In genomic region chr12:122880668-122881067, GRCh38 we compare ENCODE assay signal across 8 cellular contexts. TPM values are rescaled to one million over a fixed set of nuclear protein-coding genes. Genes with fewer than 3 reads are reported as not detected.
DNase-seq lines count a peak whose midpoint lies in the region; ATAC-seq and TF ChIP-seq lines count a peak whose summit lies in the region.

No MANE protein-coding gene starts in this region.

- H3K4me1 ChIP-seq in heart right ventricle (peaks cover 8 to 96% (median 93%) of the 10 kb centered on the region in 9 donors), skeletal muscle satellite cell (ENCODE audit: control insufficient read depth, insufficient read depth, low read length) (peaks cover 32% of the 10 kb centered on the region)

- peaks cover 19% of the 10 kb centered on the region for H3K4me1 Mint-ChIP-seq in WTC11

- H3K27me3 ChIP-seq in HL-60 (ENCODE audit: insufficient read depth, poor library complexity, severe bottlenecking) = no peaks in the 10 kb centered on the region
- H3K27me3 ChIP-seq in heart right ventricle = no peaks in the 10 kb centered on the region
- H3K27me3 ChIP-seq in skeletal muscle satellite cell (ENCODE audit: control insufficient read depth, insufficient read depth, low read length) = no peaks in the 10 kb centered on the region

- peak overlapping the region; percentile 29 for H3K4me2 ChIP-seq in skeletal muscle satellite cell (ENCODE audit: low read length)

- peak; percentile 95 for ATAC-seq in WTC11
- peak; percentile 36 to 77 (median 60) for ATAC-seq in heart right ventricle
- ATAC-seq in GM21528 (IDR thresholded peaks at IDR 0.05; ENCODE audit: low FRiP score, unreplicated experiment) = no peak
- ATAC-seq in HG02884 (IDR thresholded peaks at IDR 0.05; ENCODE audit: unreplicated experiment) = no peak
- no peak for ATAC-seq in HG02981 (IDR thresholded peaks at IDR 0.05; ENCODE audit: unreplicated experiment)

- DNase-seq in CD1c-positive myeloid dendritic cell (ENCODE audit: extremely low spot score) (peak; percentile 34), HL-60 (ENCODE audit: low read depth in 1 of 2, low spot score in 1 of 2) (no peak), WTC11 (ENCODE audit: low spot score) (no peak), heart right ventricle (no peak)

- H3K27me3 Mint-ChIP-seq in WTC11 (ENCODE audit: low read depth) = peaks cover 96% of the 10 kb centered on the region

- POLR2A ChIA-PET in WTC11 (lab: Charles Lee) = no interaction called here

- H3K36me3 Mint-ChIP-seq in WTC11 = no peaks in the 10 kb centered on the region; the same call in 1 of the 2 replicates

- no peaks in the 10 kb centered on the region for H3K9me3 Mint-ChIP-seq in WTC11

- H3K27ac Mint-ChIP-seq in WTC11 = no peak overlapping the region

- H3K36me3 ChIP-seq in heart right ventricle (peaks cover 0 to 13% (median 0%) of the 10 kb centered on the region in 9 donors), skeletal muscle satellite cell (ENCODE audit: insufficient read depth, low read length) (peaks cover 3% of the 10 kb centered on the region)

- peak overlapping the region; percentile 5 for H3K9ac ChIP-seq in skeletal muscle satellite cell (ENCODE audit: low read depth, low read length)

- H3K4me3 Mint-ChIP-seq in WTC11 = no peak overlapping the region

- H3K27ac ChIP-seq in HL-60 (replicated peaks) = no peak overlapping the region
- peak overlapping the region in 5 of 10 donors; percentile 3 to 50 (median 30) for H3K27ac ChIP-seq in heart right ventricle

- no peak overlapping the region for H3K4me3 ChIP-seq in HL-60 (replicated peaks; ENCODE audit: insufficient read depth, low read length)
- H3K4me3 ChIP-seq in heart right ventricle = no peak overlapping the region
- peak overlapping the region; percentile 3 for H3K4me3 ChIP-seq in skeletal muscle satellite cell (ENCODE audit: low read length)

- H3K9me3 ChIP-seq in heart right ventricle = no peaks in the 10 kb centered on the region
- H3K9me3 ChIP-seq in skeletal muscle satellite cell (replicated peaks; ENCODE audit: low read length) = no peaks in the 10 kb centered on the region

- CTCF ChIA-PET in WTC11 (lab: Charles Lee) = interaction anchor here (0.6 to 1.7 kb wide), 8 partner anchors 9 to 431 kb away, joined by 3 to 6 read pairs (median 4); no protein-coding TSS in a partner anchor

- intact Hi-C loops in heart right ventricle (cut with DNase I) = no loop called here

- 42 to 45% methylated on average over 8 of the region's 8 CpGs for WGBS in heart right ventricle, 2 donors

- TF ChIP-seq CTCF in HL-60 (IDR thresholded peaks at IDR 0.05; ENCODE audit: insufficient read depth, low read length) (peak; percentile 2), WTC11 (IDR thresholded peaks at IDR 0.05) (no peak), heart right ventricle (IDR thresholded peaks at IDR 0.05) (peak in 7 of 9 donors; percentile 18 to 48 (median 35))

TF ChIP-seq in WTC11, 78 proteins besides CTCF, POLR2A, EP300 and RAD21:
- TF ChIP-seq IRF2 (CRISPR knock-in tag; IDR thresholded peaks at IDR 0.05; ENCODE audit: borderline replicate concordance, low read depth) (no peak), ZNF232 (CRISPR knock-in tag; IDR thresholded peaks at IDR 0.05) (no peak), ATF1 (CRISPR knock-in tag; IDR thresholded peaks at IDR 0.05) (no peak), SMAD3 (CRISPR knock-in tag; IDR thresholded peaks at IDR 0.05; ENCODE audit: borderline replicate concordance) (no peak), USF1 (CRISPR knock-in tag; IDR thresholded peaks at IDR 0.05) (no peak), HMGA2 (CRISPR knock-in tag; IDR thresholded peaks at IDR 0.05) (no peak), CREB1 (CRISPR knock-in tag; IDR thresholded peaks at IDR 0.05) (no peak), NR1H2 (CRISPR knock-in tag; IDR thresholded peaks at IDR 0.05) (no peak), HMGXB4 (CRISPR knock-in tag; IDR thresholded peaks at IDR 0.05) (no peak)

RNA-seq across cellular contexts. Expression of gene VPS37B, which starts 15.3 kb away (rescaled TPM):
- total RNA-seq in WTC11 (2021) = 10.4 to 18.1 TPM (median 11.4 TPM) in 3 replicates
- 10 to 100 TPM; 17.6 to 33.2 (median 19.8) TPM for total RNA-seq in heart right ventricle
- 10 to 100 TPM; 16.4 to 26.7 TPM for polyA plus RNA-seq in heart right ventricle
- total RNA-seq in skeletal muscle satellite cell (2012; rRNA removed) = 19.2 and 22.1 TPM in 2 replicates

RNA-seq across cellular contexts. Expression of gene HIP1R, which starts 45.4 kb away (rescaled TPM):
- total RNA-seq in WTC11 (2021) = 22.8 to 45.2 TPM (median 26.8 TPM) in 3 replicates
- total RNA-seq in heart right ventricle = 10 to 100 TPM; 13.7 to 26.4 (median 17.5) TPM
- 10 to 100 TPM; 25.9 to 37.7 TPM for polyA plus RNA-seq in heart right ventricle
- 20.5 and 30.2 TPM in 2 replicates for total RNA-seq in skeletal muscle satellite cell (2012; rRNA removed)

Comparison
In these comparisons a context has a peak if more than half of its experiments do, and no peak if none do; other contexts are left out.
1. ATAC-seq: peak in WTC11 (single experiment) and heart right ventricle (8 of 8); none in GM21528 (single experiment), HG02884 (single experiment) and HG02981 (single experiment).